ENCODE assay signal across 10 cellular contexts in the genomic region with DNA sequence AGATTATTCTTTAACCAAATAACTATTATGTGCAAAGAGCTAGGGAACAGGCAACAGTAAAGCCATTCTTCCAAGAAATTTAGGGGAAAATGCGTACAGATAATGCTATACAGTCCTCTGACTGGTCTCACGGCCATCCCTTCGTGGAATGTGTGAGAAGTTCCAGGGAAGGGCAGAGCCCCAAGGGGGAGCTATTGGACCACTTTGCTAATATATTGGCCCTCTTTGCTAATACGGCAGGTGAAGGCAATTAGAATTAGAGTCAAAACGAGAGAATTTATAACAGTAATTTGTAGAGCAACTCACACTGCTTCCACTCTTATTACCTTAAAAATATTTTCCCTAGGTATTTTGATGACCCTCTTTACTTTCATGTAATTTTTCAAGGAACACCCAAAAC.
DNase-seq lines count a peak whose midpoint lies in the region; ATAC-seq, FAIRE-seq and TF ChIP-seq lines count a peak whose summit lies in the region.
"Had no signal": no experiment of that assay in that cellular context is flagged by ENCODE, and none has a peak within 500 bp of the region (broad histone marks: within the 10 kb centered on the region; RNA-seq: fewer than 3 reads in every experiment).

No MANE protein-coding gene starts in this region.

- H3K4me3 ChIP-seq in SU-DHL-6 (ENCODE audit: insufficient read depth, low read length, poor library complexity, severe bottlenecking) (no peak overlapping the region), iPS DF 6.9 (ENCODE audit: low read length) (no peak overlapping the region)

- H3K9me3 Mint-ChIP-seq in activated T-cell treated with anti-CD3 and anti-CD28 coated beads, Interleukin-2, amount 50 U/mL, for 24 hours: no peaks in the 10 kb centered on the region
- H3K9me3 Mint-ChIP-seq: activated B cell treated with CpG ODN at 0.5 μM for 24 hours had no signal

- FAIRE-seq in GM12892 (lab: Jason Lieb, UNC): no peak

- no peaks in the 10 kb centered on the region for H3K27me3 ChIP-seq in SU-DHL-6 (ENCODE audit: low read length)
- H3K27me3 ChIP-seq in iPS DF 6.9 (ENCODE audit: control insufficient read depth, insufficient read depth, low read length): no peaks in the 10 kb centered on the region

- peak; percentile 40; the same call in 1 of the 2 replicates for TF ChIP-seq CTCF in GM12874 (IDR thresholded peaks at IDR 0.05; ENCODE audit: insufficient read depth, low read depth, low read length)
- peak; percentile 31 for TF ChIP-seq CTCF in SU-DHL-6 (IDR thresholded peaks at IDR 0.05; ENCODE audit: insufficient read depth, low read length, poor library complexity, severe bottlenecking)

- WGBS in iPS DF 6.9 (ENCODE audit: insufficient coverage, insufficient read length): no CpG with 5 or more reads among the region's 5 CpGs

- H3K27ac ChIP-seq in SU-DHL-6 (ENCODE audit: low read depth, low read length): no peak overlapping the region
- H3K27ac ChIP-seq in iPS DF 6.9 (ENCODE audit: low read length): no peak overlapping the region

- no peak overlapping the region for H2AFZ ChIP-seq in SU-DHL-6 (ENCODE audit: low read depth, low read length, severe bottlenecking)

- H3K36me3 ChIP-seq in SU-DHL-6 (ENCODE audit: low read length): no peaks in the 10 kb centered on the region
- H3K36me3 ChIP-seq in iPS DF 6.9 (ENCODE audit: control insufficient read depth, insufficient read depth, low read length): no peaks in the 10 kb centered on the region

- H3K4me1 Mint-ChIP-seq in activated T-cell treated with anti-CD3 and anti-CD28 coated beads, Interleukin-2, amount 50 U/mL, for 24 hours (ENCODE audit: low read depth): peaks cover 6% of the 10 kb centered on the region

- H3K4me3 Mint-ChIP-seq in activated T-cell treated with anti-CD3 and anti-CD28 coated beads, Interleukin-2, amount 50 U/mL, for 24 hours: no peak overlapping the region
- H3K4me3 Mint-ChIP-seq: activated B cell treated with CpG ODN at 0.5 μM for 24 hours, naive B cell had no signal

- no peak overlapping the region for H3K27ac Mint-ChIP-seq in activated T-cell treated with anti-CD3 and anti-CD28 coated beads, Interleukin-2, amount 50 U/mL, for 24 hours
- H3K27ac Mint-ChIP-seq: activated B cell treated with CpG ODN at 0.5 μM for 24 hours, naive B cell had no signal

- ATAC-seq in HG03565 (IDR thresholded peaks at IDR 0.05; ENCODE audit: unreplicated experiment): peak; percentile 49
- no peak for ATAC-seq in GM21390 (IDR thresholded peaks at IDR 0.05; ENCODE audit: unreplicated experiment)

- H3F3A ChIP-seq in SU-DHL-6 (ENCODE audit: insufficient read depth): no peaks in the 10 kb centered on the region

- no peak overlapping the region for H3K4me2 ChIP-seq in SU-DHL-6 (ENCODE audit: low read depth, low read length, poor library complexity, severe bottlenecking)

- no peak for TF ChIP-seq POLR2A in GM12892 (IDR thresholded peaks at IDR 0.05; ENCODE audit: low read depth, low read length)

- no peaks in the 10 kb centered on the region for H3K36me3 Mint-ChIP-seq in activated T-cell treated with anti-CD3 and anti-CD28 coated beads, Interleukin-2, amount 50 U/mL, for 24 hours (ENCODE audit: low read depth)
- H3K36me3 Mint-ChIP-seq: naive B cell had no signal

- H3K9ac ChIP-seq in SU-DHL-6 (ENCODE audit: low read length): no peak overlapping the region

- H3K4me1 ChIP-seq in iPS DF 6.9 (ENCODE audit: control insufficient read depth, insufficient read depth, low read length): no peaks in the 10 kb centered on the region; the same call in 1 of the 2 replicates

- H3K79me2 ChIP-seq in SU-DHL-6 (ENCODE audit: insufficient read depth, low read length): no peaks in the 10 kb centered on the region

- H3K27me3 Mint-ChIP-seq in activated T-cell treated with anti-CD3 and anti-CD28 coated beads, Interleukin-2, amount 50 U/mL, for 24 hours: peaks cover 35% of the 10 kb centered on the region

- H4K20me1 ChIP-seq in SU-DHL-6 (ENCODE audit: low read depth, low read length): no peaks in the 10 kb centered on the region

- no peaks in the 10 kb centered on the region for H3K9me2 ChIP-seq in SU-DHL-6 (replicated peaks; ENCODE audit: insufficient read depth, low read length)

- DNase-seq in iPS DF 6.9 (ENCODE audit: low read depth, low spot score) (peak; percentile 33), NCI-H1436 treated with DMSO at 0.1 percent for 48 hours (lab: John Stamatoyannopoulos, UW) (no peak), GM12892 (ENCODE audit: insufficient read length) (no peak)
- no peak for DNase-seq in activated T-cell treated with anti-CD3 and anti-CD28 coated beads, Interleukin-2, amount 50 U/mL, for 24 hours
- DNase-seq: activated B cell treated with CpG ODN at 0.5 μM for 24 hours, naive B cell had no signal

- H3K9me3 ChIP-seq in SU-DHL-6 (ENCODE audit: insufficient read depth, low read length): no peaks in the 10 kb centered on the region
- H3K9me3 ChIP-seq in iPS DF 6.9 (ENCODE audit: control insufficient read depth, insufficient read depth, low read length): no peaks in the 10 kb centered on the region
